Comparison of ENCODE assay signal across 18 cellular contexts in the genomic region with DNA sequence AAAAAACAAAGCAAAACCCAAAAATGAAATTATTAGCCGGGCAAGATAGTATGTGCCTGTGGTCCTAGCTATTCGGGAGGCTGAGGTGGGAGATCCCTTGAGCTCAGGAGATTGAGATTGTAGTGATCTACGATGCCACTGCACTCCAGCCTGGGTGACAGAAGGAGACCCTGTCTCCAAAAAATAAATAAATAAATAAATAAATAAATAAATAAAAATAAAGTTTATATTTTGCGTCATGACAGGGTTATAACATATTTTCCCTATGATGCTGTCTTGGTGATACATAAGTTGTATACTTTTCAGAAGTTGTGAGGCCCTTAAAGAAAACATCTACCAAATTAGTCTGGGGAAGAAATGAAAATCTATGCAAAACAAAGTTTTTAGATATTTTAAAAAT.
DNase-seq lines count a peak whose midpoint lies in the region; ATAC-seq, FAIRE-seq and TF ChIP-seq lines count a peak whose summit lies in the region.
"Had no signal": no experiment of that assay in that cellular context is flagged by ENCODE, and none has a peak within 500 bp of the region (broad histone marks: within the 10 kb centered on the region; RNA-seq: fewer than 3 reads in every experiment).

No MANE protein-coding gene starts in this region.

- H3K4me1 Mint-ChIP-seq in natural killer cell, result peaks cover 45 to 50% of the 10 kb centered on the region in 2 donors
- peaks cover 44 to 63% of the 10 kb centered on the region in 2 donors for H3K4me1 Mint-ChIP-seq in natural killer cell treated with Interleukin-12 subunit alpha and Interleukin-12 subunit beta and Interleukin-15 and Interleukin-18, amount 100 ng/mL, for 72 hours (ENCODE audit: low read depth in 2 of 2)
- peaks cover 51% of the 10 kb centered on the region for H3K4me1 Mint-ChIP-seq in Calu3 (ENCODE audit: low read depth, unreplicated experiment)

- H3K36me3 Mint-ChIP-seq in natural killer cell (no peaks in the 10 kb centered on the region), Calu3 (ENCODE audit: insufficient read depth, unreplicated experiment) (peaks cover 12% of the 10 kb centered on the region)
- no peaks in the 10 kb centered on the region for H3K36me3 Mint-ChIP-seq in natural killer cell treated with Interleukin-12 subunit alpha and Interleukin-12 subunit beta and Interleukin-15 and Interleukin-18, amount 100 ng/mL, for 72 hours

- no peak overlapping the region for H2BK20ac ChIP-seq in H1 (ENCODE audit: low read length)

- H3K79me1 ChIP-seq in H1 (ENCODE audit: low read depth, low read length), result no peaks in the 10 kb centered on the region

- TF ChIP-seq EP300 in H1 (IDR thresholded peaks at IDR 0.05; ENCODE audit: borderline replicate concordance in 1 of 2, low read depth in 2 of 2, low read length in 2 of 2), result no peak

- H3K9me3 Mint-ChIP-seq in natural killer cell, result no peaks in the 10 kb centered on the region
- H3K9me3 Mint-ChIP-seq in natural killer cell treated with Interleukin-12 subunit alpha and Interleukin-12 subunit beta and Interleukin-15 and Interleukin-18, amount 100 ng/mL, for 72 hours, result no peaks in the 10 kb centered on the region
- H3K9me3 Mint-ChIP-seq in Calu3 (ENCODE audit: low read depth, unreplicated experiment), result no peaks in the 10 kb centered on the region
- H3K9me3 Mint-ChIP-seq: CD4-positive, alpha-beta T cell; HFFc6 had no signal

- no peak overlapping the region for H3K23ac ChIP-seq in H1 (ENCODE audit: insufficient read length)

- H2BK12ac ChIP-seq in H1 (ENCODE audit: low read depth, low read length), result peak overlapping the region; percentile 44; the same call in 1 of the 2 replicates

- no peak overlapping the region for H3K18ac ChIP-seq in H1 (ENCODE audit: extremely low read depth, low read length)

- no peaks in the 10 kb centered on the region for H3K27me3 ChIP-seq in H1 (replicated peaks in 1 of 4; ENCODE audit: control insufficient read depth in 3 of 4, extremely low read depth in 1 of 4, insufficient read depth in 3 of 4, low read length in 3 of 4)

- H3K9ac ChIP-seq in H1 (replicated peaks in 1 of 4; ENCODE audit: extremely low read depth in 1 of 4, low read depth in 3 of 4, low read length in 3 of 4), result no peak overlapping the region
- H3K9ac ChIP-seq in kidney (ENCODE audit: low read length in 2 of 2), result no peak overlapping the region

- H3K27me3 Mint-ChIP-seq in natural killer cell (ENCODE audit: low read depth in 2 of 2) (no peaks in the 10 kb centered on the region), Calu3 (ENCODE audit: unreplicated experiment) (no peaks in the 10 kb centered on the region)
- H3K27me3 Mint-ChIP-seq in natural killer cell treated with Interleukin-12 subunit alpha and Interleukin-12 subunit beta and Interleukin-15 and Interleukin-18, amount 100 ng/mL, for 72 hours, result no peaks in the 10 kb centered on the region
- H3K27me3 Mint-ChIP-seq: CD4-positive, alpha-beta T cell had no signal

- no peak for TF ChIP-seq RAD21 in H1 (IDR thresholded peaks at IDR 0.05 in 1 of 2, conservative IDR thresholded peaks at IDR 0.05 in 1 of 2; ENCODE audit: low read depth in 2 of 2, low read length in 2 of 2)

- H3K23me2 ChIP-seq in H1 (ENCODE audit: low read depth, low read length), result no peaks in the 10 kb centered on the region

- 90% methylated on average over 4 of the region's 4 CpGs; no CpG with 5 or more reads in 1 of the 2 experiments for WGBS in H1 (ENCODE audit: extremely low coverage in 1 of 2, insufficient coverage in 1 of 2, insufficient read length in 1 of 2, insufficient replicate concordance in 2 of 2, low coverage in 1 of 2, low lambda C conversion rate in 2 of 2, missing lambda C conversion rate in 1 of 2), 2 experiments

- CTCF ChIA-PET in Calu3 (lab: Charles Lee) (no interaction called here), H1 (lab: Charles Lee; ENCODE audit: partially characterized antibody) (no interaction called here)

- no peak overlapping the region for H2AK5ac ChIP-seq in H1 (ENCODE audit: low read depth, low read length)

- 0 out of 2 replicates have a peak overlapping the region, but pooled peaks have one; percentile 5 for H2BK15ac ChIP-seq in H1 (ENCODE audit: low read length)

- H3K14ac ChIP-seq in H1 (ENCODE audit: insufficient read length), result no peak overlapping the region

- no peak for DNase-seq in natural killer cell
- DNase-seq in natural killer cell treated with Interleukin-12 subunit alpha and Interleukin-12 subunit beta and Interleukin-15 and Interleukin-18, amount 100 ng/mL, for 72 hours (ENCODE audit: low spot score), result no peak
- no peak for DNase-seq in Calu3
- DNase-seq in H1 (ENCODE audit: low read depth in 1 of 2, low spot score in 2 of 2), result no peak
- no peak for DNase-seq in D721Med (ENCODE audit: insufficient read length, low spot score)
- no peak for DNase-seq in kidney
- DNase-seq: AML-193; CD4-positive, alpha-beta T cell; HFFc6; NCI-H1436; NCI-H1930; NCI-H345; NCI-H524 treated with DMSO at 0.1 percent for 48 hours; PC-9; SIG-M5 had no signal

- H4K91ac ChIP-seq in H1 (replicated peaks; ENCODE audit: insufficient read length, low read length), result no peak overlapping the region

- H4K5ac ChIP-seq in H1 (ENCODE audit: insufficient read length, low read depth, low read length), result no peak overlapping the region

- H3K4me1 ChIP-seq in H1 (replicated peaks in 1 of 4; ENCODE audit: control insufficient read depth in 3 of 4, insufficient read depth in 4 of 4, low read length in 3 of 4), result peaks cover 1 to 13% (median 2%) of the 10 kb centered on the region in 4 experiments; a peak in 3 of 7 replicates
- H3K4me1 ChIP-seq in kidney (ENCODE audit: control insufficient read depth in 1 of 2, insufficient read depth in 1 of 2, low read depth in 1 of 2, low read length in 2 of 2), result no peaks in the 10 kb centered on the region

- TF ChIP-seq CTCF in natural killer cell (IDR thresholded peaks at IDR 0.05) (no peak), Calu3 (IDR thresholded peaks at IDR 0.05; ENCODE audit: unreplicated experiment) (no peak), H1 (IDR thresholded peaks at IDR 0.05; ENCODE audit: control extremely low read depth in 1 of 3, insufficient read depth in 1 of 3, low read depth in 1 of 3, low read length in 3 of 3) (no peak), D721Med (IDR thresholded peaks at IDR 0.05; ENCODE audit: insufficient read depth, missing control alignments) (no peak), kidney (IDR thresholded peaks at IDR 0.05; ENCODE audit: borderline replicate concordance, extremely low read depth, insufficient read depth) (no peak)

- no peak overlapping the region for H2BK5ac ChIP-seq in H1 (ENCODE audit: low read depth, low read length)

- no peak overlapping the region for H3K4me3 Mint-ChIP-seq in natural killer cell
- H3K4me3 Mint-ChIP-seq in natural killer cell treated with Interleukin-12 subunit alpha and Interleukin-12 subunit beta and Interleukin-15 and Interleukin-18, amount 100 ng/mL, for 72 hours, result no peak overlapping the region
- H3K4me3 Mint-ChIP-seq in Calu3 (ENCODE audit: low read depth, unreplicated experiment), result no peak overlapping the region
- H3K4me3 Mint-ChIP-seq: CD4-positive, alpha-beta T cell; HFFc6 had no signal

- no peaks in the 10 kb centered on the region for H3K79me2 ChIP-seq in H1 (ENCODE audit: control insufficient read depth in 1 of 2, insufficient read depth in 2 of 2, low read length in 2 of 2)

- no peak for FAIRE-seq in H1 (lab: Jason Lieb, UNC)
- FAIRE-seq in D721Med (lab: Jason Lieb, UNC), result no peak
- FAIRE-seq in kidney (lab: Jason Lieb, UNC), result no peak

- H3K56ac ChIP-seq in H1 (replicated peaks; ENCODE audit: insufficient read length, low read depth, low read length), result no peak overlapping the region

- no peak overlapping the region for H2AFZ ChIP-seq in H1 (ENCODE audit: low read length)
- H2AFZ ChIP-seq: PC-9 had no signal

- no peaks in the 10 kb centered on the region for H3K36me3 ChIP-seq in H1 (ENCODE audit: control insufficient read depth in 2 of 4, insufficient read depth in 4 of 4, low read length in 3 of 4)
- H3K36me3 ChIP-seq in kidney (ENCODE audit: control insufficient read depth in 1 of 2, insufficient read depth in 2 of 2, low read length in 2 of 2), result no peaks in the 10 kb centered on the region

- H3K27ac Mint-ChIP-seq in natural killer cell (peak overlapping the region; percentile 88), Calu3 (ENCODE audit: unreplicated experiment) (peak overlapping the region; percentile 28)
- peak overlapping the region in 1 of 2 donors; percentile 87 for H3K27ac Mint-ChIP-seq in natural killer cell treated with Interleukin-12 subunit alpha and Interleukin-12 subunit beta and Interleukin-15 and Interleukin-18, amount 100 ng/mL, for 72 hours
- H3K27ac Mint-ChIP-seq: CD4-positive, alpha-beta T cell; HFFc6 had no signal

- no peak overlapping the region for H3K4ac ChIP-seq in H1 (replicated peaks; ENCODE audit: insufficient read length, low read depth, low read length)

- BruUV-seq in Calu3 (replicated peaks; lab: Mats Ljungman, UMichigan), result no TSS peak

- H4K20me1 ChIP-seq in H1 (replicated peaks in 1 of 2; ENCODE audit: control insufficient read depth in 1 of 2, insufficient read depth in 2 of 2, low read length in 2 of 2), result no peaks in the 10 kb centered on the region

- POLR2A ChIA-PET in H1 (lab: Charles Lee; ENCODE audit: partially characterized antibody), result no interaction called here

- no peaks in the 10 kb centered on the region for H3K9me3 ChIP-seq in H1 (ENCODE audit: insufficient read depth in 2 of 2, low read depth in 1 of 2, low read length in 1 of 2)
- no peaks in the 10 kb centered on the region for H3K9me3 ChIP-seq in kidney (ENCODE audit: control insufficient read depth in 1 of 2, low read length in 2 of 2)

- ATAC-seq in natural killer cell (no peak), GM21528 (IDR thresholded peaks at IDR 0.05; ENCODE audit: low FRiP score, unreplicated experiment) (no peak)
- no peak for ATAC-seq in natural killer cell treated with Interleukin-12 subunit alpha and Interleukin-12 subunit beta and Interleukin-15 and Interleukin-18, amount 100 ng/mL, for 72 hours
- ATAC-seq: SK-N-SH treated with all-trans-retinoic acid at 6 μM for 48 hours had no signal

- H3K27ac ChIP-seq in H1 (ENCODE audit: low read depth, low read length), result no peak overlapping the region
- no peak overlapping the region for H3K27ac ChIP-seq in kidney (ENCODE audit: low read depth in 2 of 2, low read length in 2 of 2)
- H3K27ac ChIP-seq: PC-9, RWPE1 had no signal

- H3K4me3 ChIP-seq in H1 (ENCODE audit: extremely low read depth in 1 of 4, insufficient read depth in 2 of 4, low read depth in 3 of 4, low read length in 4 of 4) (no peak overlapping the region), kidney (ENCODE audit: low read length in 2 of 2) (no peak overlapping the region)
- H3K4me3 ChIP-seq: PC-9 had no signal

- H4K8ac ChIP-seq in H1 (ENCODE audit: extremely low read depth, insufficient read depth, low read length), result no peak overlapping the region

- TF ChIP-seq POLR2A in H1 (IDR thresholded peaks at IDR 0.05; ENCODE audit: control extremely low read depth in 1 of 2, low read depth in 2 of 2, low read length in 2 of 2), result no peak

- intact Hi-C loops in natural killer cell (cut with micrococcal nuclease), result no loop called here
- intact Hi-C loops in Calu3 (cut with micrococcal nuclease; ENCODE audit: unreplicated experiment), result loop anchor here (10.0 kb wide), 1 partner anchor 72 kb away; no protein-coding TSS in a partner anchor
- intact Hi-C loops in kidney (cut with DNase I), result no loop called here

- H3K4me2 ChIP-seq in H1 (ENCODE audit: insufficient read depth in 1 of 2, low read depth in 2 of 2, low read length in 2 of 2), result no peak overlapping the region
- H3K4me2 ChIP-seq: PC-9 had no signal

- no peak overlapping the region for H2BK120ac ChIP-seq in H1 (replicated peaks; ENCODE audit: low read depth, low read length)
